1 cellular context compared by ENCODE assay signal in the genomic region with DNA sequence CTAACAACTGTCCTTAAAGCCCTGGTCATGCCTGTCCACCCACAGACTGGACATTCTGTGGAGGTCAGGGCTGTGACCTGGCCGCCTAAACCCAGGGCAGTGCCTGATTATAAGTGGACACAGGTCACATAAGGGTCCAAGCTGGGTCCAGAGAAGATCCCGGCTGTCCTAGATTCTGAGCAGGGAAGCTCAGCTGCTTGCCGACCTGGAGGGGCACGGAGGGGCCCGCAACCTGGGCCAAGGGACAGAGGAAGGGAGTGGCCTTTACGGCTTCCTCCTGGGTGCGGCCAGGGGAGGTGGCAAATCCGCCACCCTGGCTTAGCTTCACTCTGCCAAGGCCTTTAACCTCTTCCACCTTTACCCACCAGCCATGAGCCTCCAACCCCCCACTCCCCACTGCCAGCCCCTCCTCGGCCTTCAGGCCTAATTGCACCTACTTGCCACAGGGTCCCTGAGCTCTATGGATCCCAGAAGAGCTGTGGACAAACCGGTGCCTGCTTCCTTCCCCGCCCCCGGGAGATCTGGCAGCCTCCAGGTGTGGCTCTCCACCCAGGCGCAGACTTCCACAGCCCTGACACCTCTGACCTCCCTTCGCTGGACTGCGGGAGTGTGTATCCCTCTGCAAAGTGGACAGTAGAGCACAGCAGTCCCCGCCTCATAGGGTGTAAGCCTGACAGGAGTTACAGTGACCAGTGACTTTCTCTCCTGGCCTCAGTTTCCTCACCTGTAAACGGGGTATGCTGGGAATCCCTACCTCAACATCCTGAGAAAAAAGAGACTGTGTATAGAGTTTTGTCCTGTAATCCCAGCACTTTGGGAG.
TF ChIP-seq lines count a peak whose summit lies in the region.

No MANE protein-coding gene starts in this region.

TF ChIP-seq in GM23338, 12 proteins besides CTCF, POLR2A, EP300 and RAD21 (continued from another document):
- TF ChIP-seq, protein P1, sequence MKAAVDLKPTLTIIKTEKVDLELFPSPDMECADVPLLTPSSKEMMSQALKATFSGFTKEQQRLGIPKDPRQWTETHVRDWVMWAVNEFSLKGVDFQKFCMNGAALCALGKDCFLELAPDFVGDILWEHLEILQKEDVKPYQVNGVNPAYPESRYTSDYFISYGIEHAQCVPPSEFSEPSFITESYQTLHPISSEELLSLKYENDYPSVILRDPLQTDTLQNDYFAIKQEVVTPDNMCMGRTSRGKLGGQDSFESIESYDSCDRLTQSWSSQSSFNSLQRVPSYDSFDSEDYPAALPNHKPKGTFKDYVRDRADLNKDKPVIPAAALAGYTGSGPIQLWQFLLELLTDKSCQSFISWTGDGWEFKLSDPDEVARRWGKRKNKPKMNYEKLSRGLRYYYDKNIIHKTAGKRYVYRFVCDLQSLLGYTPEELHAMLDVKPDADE (IDR thresholded peaks at IDR 0.05) = no peak
- no peak for TF ChIP-seq STAT1 (IDR thresholded peaks at IDR 0.05; ENCODE audit: unreplicated experiment)
- no peak for TF ChIP-seq ZNF114 (CRISPR knock-in tag; IDR thresholded peaks at IDR 0.05)
- TF ChIP-seq ZNF462 (CRISPR knock-in tag; IDR thresholded peaks at IDR 0.05) = no peak
- TF ChIP-seq JUNB (IDR thresholded peaks at IDR 0.05; ENCODE audit: unreplicated experiment) = no peak
TF ChIP-seq in GM23338: peak in this region for 0.
